8 cellular contexts compared by ENCODE assay signal in the genomic region with DNA sequence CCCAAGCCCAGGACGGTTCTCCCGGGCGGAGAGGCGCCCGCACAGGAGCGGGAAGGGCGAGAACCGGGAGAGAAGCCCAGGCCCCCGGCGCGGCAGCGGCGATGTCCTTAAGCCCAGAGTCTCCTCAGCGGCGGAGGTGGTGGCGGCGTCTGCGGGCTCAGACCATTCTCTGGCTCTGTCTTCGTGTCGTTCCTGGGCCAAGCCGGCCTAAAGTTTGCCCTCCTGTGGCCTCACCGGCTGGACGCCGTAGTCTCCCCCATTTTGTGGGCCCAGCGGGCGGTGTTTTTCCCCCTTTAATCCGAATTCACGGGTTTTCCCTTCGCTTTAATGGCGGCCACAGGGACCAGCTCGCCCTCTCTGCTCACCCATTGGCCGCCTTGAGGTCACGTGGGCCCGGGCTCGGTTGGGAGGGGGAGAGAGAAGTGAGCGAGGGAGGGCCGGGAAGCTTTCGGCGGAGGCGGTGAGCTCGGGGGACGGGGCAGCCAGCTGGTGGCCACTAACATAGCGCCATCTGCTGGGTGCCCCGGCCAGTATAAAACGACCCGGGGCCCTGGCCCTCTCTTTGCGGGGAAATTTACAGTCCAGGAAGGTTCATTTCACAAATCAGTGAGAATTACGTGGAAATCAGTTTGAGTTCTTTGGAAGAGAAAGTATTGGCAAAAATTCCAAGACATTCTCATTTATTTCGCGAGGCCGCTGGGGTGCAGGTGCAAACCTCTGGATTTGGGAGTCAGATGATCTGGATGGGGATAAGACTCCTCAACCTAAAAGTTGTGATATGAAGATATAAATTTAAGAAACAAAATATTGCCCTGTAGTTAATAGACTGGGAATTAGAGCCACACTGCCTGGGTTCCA. TPM values are rescaled to one million over a fixed set of nuclear protein-coding genes. Genes with fewer than 3 reads are reported as not detected.
DNase-seq lines count a peak whose midpoint lies in the region; ATAC-seq and TF ChIP-seq lines count a peak whose summit lies in the region.

No MANE protein-coding gene starts in this region.

- H3K4me2 ChIP-seq in DND-41 (ENCODE audit: insufficient read depth, low read length) (peak overlapping the region; percentile 54), KMS-11 (peak overlapping the region; percentile 27)

- H3K27ac ChIP-seq in DND-41 (ENCODE audit: low read length) = peak overlapping the region; percentile 98
- peak overlapping the region; percentile 96 for H3K27ac ChIP-seq in KMS-11
- H3K27ac ChIP-seq in muscle layer of colon (ENCODE audit: low read depth, low read length) = peak overlapping the region; percentile 98

- DNase-seq in DND-41 = peak; percentile 98
- peak; percentile 97 to 98 for DNase-seq in activated T-cell treated with anti-CD3 and anti-CD28 coated beads, Interleukin-2, amount 50 U/mL, for 48 hours
- DNase-seq in stimulated activated CD8-positive, alpha-beta memory T cell treated with anti-CD3 and anti-CD28 coated beads, Interleukin-7, amount 100 ng/mL, for 1 hour (ENCODE audit: low read depth in 2 of 2) = peak; percentile 95 to 97

- H3K79me2 ChIP-seq in DND-41 (ENCODE audit: insufficient read depth, low read length) = peaks cover 48% of the 10 kb centered on the region
- peaks cover 46% of the 10 kb centered on the region for H3K79me2 ChIP-seq in KMS-11 (ENCODE audit: insufficient read depth, low read depth)

- no peaks in the 10 kb centered on the region for H3K27me3 ChIP-seq in DND-41 (ENCODE audit: insufficient read depth, low read length, poor library complexity)
- no peaks in the 10 kb centered on the region for H3K27me3 ChIP-seq in KMS-11 (ENCODE audit: insufficient read depth, low read depth)
- no peaks in the 10 kb centered on the region for H3K27me3 ChIP-seq in muscle layer of colon (ENCODE audit: control insufficient read depth in 1 of 2, insufficient read depth in 2 of 2, low read length in 2 of 2)

- peaks cover 22% of the 10 kb centered on the region for H3K36me3 ChIP-seq in DND-41 (ENCODE audit: insufficient read depth, low read length)
- no peaks in the 10 kb centered on the region for H3K36me3 ChIP-seq in KMS-11 (ENCODE audit: insufficient read depth)
- H3K36me3 ChIP-seq in muscle layer of colon (ENCODE audit: insufficient read depth, low read length) = no peaks in the 10 kb centered on the region

- H3K9ac ChIP-seq in DND-41 (ENCODE audit: low read depth, low read length) (peak overlapping the region; percentile 96), KMS-11 (peak overlapping the region; percentile 98), muscle layer of colon (ENCODE audit: low read length) (peak overlapping the region; percentile 84)

- H3K4me1 ChIP-seq in DND-41 (ENCODE audit: insufficient read depth, low read length) = peaks cover 40% of the 10 kb centered on the region
- H3K4me1 ChIP-seq in KMS-11 (ENCODE audit: low read depth, poor library complexity, severe bottlenecking) = peaks cover 31% of the 10 kb centered on the region
- H3K4me1 ChIP-seq in muscle layer of colon (ENCODE audit: insufficient read depth, low read length) = peaks cover 20% of the 10 kb centered on the region

- H3K4me3 ChIP-seq in DND-41 (ENCODE audit: low read depth in 1 of 2, low read length in 2 of 2) (peak overlapping the region; percentile 80 to 98), KMS-11 (IDR thresholded peaks at IDR 0.05; ENCODE audit: insufficient read depth, low read depth, low read length) (no peak overlapping the region), muscle layer of colon (ENCODE audit: low read depth in 1 of 2, low read length in 2 of 2) (peak overlapping the region; percentile 84 to 93)

- peak; percentile 94 for ATAC-seq in DND-41 (ENCODE audit: insufficient read depth, low read depth)
- ATAC-seq in GM21737 (IDR thresholded peaks at IDR 0.05; ENCODE audit: unreplicated experiment) = peak; percentile 94
- peak; percentile 100 for ATAC-seq in esophagus mucosa

- H2AFZ ChIP-seq in DND-41 (ENCODE audit: low read depth, low read length) (peak overlapping the region; percentile 100), KMS-11 (ENCODE audit: low read depth) (peak overlapping the region; percentile 82)

- H4K20me1 ChIP-seq in DND-41 (ENCODE audit: insufficient read depth, low read length) = peaks cover 33% of the 10 kb centered on the region; the same call in 1 of the 2 replicates
- H4K20me1 ChIP-seq in KMS-11 (ENCODE audit: insufficient read depth) = peaks cover 32% of the 10 kb centered on the region

- TF ChIP-seq CTCF in DND-41 (IDR thresholded peaks at IDR 0.05; ENCODE audit: borderline replicate concordance, extremely low read depth, low read length, poor library complexity, severe bottlenecking) (peak; percentile 89), KMS-11 (conservative IDR thresholded peaks at IDR 0.05; ENCODE audit: low read depth, low read length) (peak; percentile 95)

- no peaks in the 10 kb centered on the region for H3K9me3 ChIP-seq in DND-41 (ENCODE audit: insufficient read depth, low read length, severe bottlenecking)
- H3K9me3 ChIP-seq in muscle layer of colon (ENCODE audit: low read length) = no peaks in the 10 kb centered on the region

TF ChIP-seq in PFSK-1, 5 proteins besides CTCF, POLR2A, EP300 and RAD21:
- TF ChIP-seq TAF1 (IDR thresholded peaks at IDR 0.05; ENCODE audit: borderline replicate concordance, insufficient read depth, low read length) (no peak; the same call in 1 of the 2 replicates), FOXP2 (optimal IDR thresholded peaks at IDR 0.05; ENCODE audit: borderline replicate concordance, extremely low read depth, extremely low read length, insufficient read depth) (no peak), POLR2AphosphoS5 (IDR thresholded peaks at IDR 0.05; ENCODE audit: low read depth, low read length) (peak; percentile 93), SIN3A (IDR thresholded peaks at IDR 0.05; ENCODE audit: borderline replicate concordance, insufficient read depth, low read length) (peak; percentile 27; the same call in 1 of the 2 replicates)
- TF ChIP-seq, protein P1, sequence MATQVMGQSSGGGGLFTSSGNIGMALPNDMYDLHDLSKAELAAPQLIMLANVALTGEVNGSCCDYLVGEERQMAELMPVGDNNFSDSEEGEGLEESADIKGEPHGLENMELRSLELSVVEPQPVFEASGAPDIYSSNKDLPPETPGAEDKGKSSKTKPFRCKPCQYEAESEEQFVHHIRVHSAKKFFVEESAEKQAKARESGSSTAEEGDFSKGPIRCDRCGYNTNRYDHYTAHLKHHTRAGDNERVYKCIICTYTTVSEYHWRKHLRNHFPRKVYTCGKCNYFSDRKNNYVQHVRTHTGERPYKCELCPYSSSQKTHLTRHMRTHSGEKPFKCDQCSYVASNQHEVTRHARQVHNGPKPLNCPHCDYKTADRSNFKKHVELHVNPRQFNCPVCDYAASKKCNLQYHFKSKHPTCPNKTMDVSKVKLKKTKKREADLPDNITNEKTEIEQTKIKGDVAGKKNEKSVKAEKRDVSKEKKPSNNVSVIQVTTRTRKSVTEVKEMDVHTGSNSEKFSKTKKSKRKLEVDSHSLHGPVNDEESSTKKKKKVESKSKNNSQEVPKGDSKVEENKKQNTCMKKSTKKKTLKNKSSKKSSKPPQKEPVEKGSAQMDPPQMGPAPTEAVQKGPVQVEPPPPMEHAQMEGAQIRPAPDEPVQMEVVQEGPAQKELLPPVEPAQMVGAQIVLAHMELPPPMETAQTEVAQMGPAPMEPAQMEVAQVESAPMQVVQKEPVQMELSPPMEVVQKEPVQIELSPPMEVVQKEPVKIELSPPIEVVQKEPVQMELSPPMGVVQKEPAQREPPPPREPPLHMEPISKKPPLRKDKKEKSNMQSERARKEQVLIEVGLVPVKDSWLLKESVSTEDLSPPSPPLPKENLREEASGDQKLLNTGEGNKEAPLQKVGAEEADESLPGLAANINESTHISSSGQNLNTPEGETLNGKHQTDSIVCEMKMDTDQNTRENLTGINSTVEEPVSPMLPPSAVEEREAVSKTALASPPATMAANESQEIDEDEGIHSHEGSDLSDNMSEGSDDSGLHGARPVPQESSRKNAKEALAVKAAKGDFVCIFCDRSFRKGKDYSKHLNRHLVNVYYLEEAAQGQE (IDR thresholded peaks at IDR 0.05; ENCODE audit: insufficient read depth in 1 of 2, low read depth in 2 of 2, low read length in 2 of 2) = peak in 1 of 2 experiments; percentile 11; a peak in 1 of 4 replicates

RNA-seq across cellular contexts. Expression of gene MED13, which starts 0.8 kb away (rescaled TPM):
- 9.2 TPM for polyA plus RNA-seq in PFSK-1 (2012; ENCODE audit: insufficient read length, low read depth)
- total RNA-seq in esophagus mucosa = 43.7 TPM
